12 cellular contexts compared by ENCODE assay signal in the genomic region with DNA sequence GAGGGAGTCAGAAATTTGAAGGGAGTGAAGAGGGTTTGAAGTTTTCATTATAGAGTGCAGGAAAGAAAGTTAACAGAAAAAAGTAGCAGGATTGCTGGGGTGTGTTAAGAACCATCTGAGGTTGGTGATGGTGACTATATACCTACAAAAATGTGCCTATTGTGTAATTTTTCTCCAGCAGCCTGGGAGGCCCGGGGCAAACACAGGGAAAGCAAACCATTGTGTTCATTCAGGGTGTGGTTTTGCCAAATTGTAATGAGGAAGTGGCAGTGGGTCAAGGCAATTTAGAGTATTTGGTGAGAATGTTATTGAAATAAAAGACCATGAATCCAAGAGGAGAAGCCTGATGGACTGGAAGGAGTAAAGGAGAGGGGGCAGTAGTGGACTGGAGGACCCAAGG. TPM values are rescaled to one million over a fixed set of nuclear protein-coding genes. Genes with fewer than 3 reads are reported as not detected.
DNase-seq lines count a peak whose midpoint lies in the region; FAIRE-seq and TF ChIP-seq lines count a peak whose summit lies in the region.
"Had no signal": no experiment of that assay in that cellular context is flagged by ENCODE, and none has a peak within 500 bp of the region (broad histone marks: within the 10 kb centered on the region; RNA-seq: fewer than 3 reads in every experiment).

No MANE protein-coding gene starts in this region.

- no peak overlapping the region for H3K9ac ChIP-seq in smooth muscle cell (ENCODE audit: low read depth)

- H3K4me3 ChIP-seq in fibroblast of mammary gland (ENCODE audit: control insufficient read depth, low read depth, low read length) = no peak overlapping the region
- H3K4me3 ChIP-seq in smooth muscle cell = no peak overlapping the region
- no peak overlapping the region for H3K4me3 ChIP-seq in small intestine (ENCODE audit: low read depth in 1 of 2, low read length in 2 of 2)
- H3K4me3 ChIP-seq: lung had no signal

- H3K27ac ChIP-seq in smooth muscle cell (ENCODE audit: low read depth) = peak overlapping the region; percentile 52
- no peak overlapping the region for H3K27ac ChIP-seq in small intestine (ENCODE audit: low read depth in 1 of 2, low read length in 1 of 2)

- H3K4me2 ChIP-seq in smooth muscle cell = no peak overlapping the region

- H3K27me3 ChIP-seq in smooth muscle cell (ENCODE audit: low read depth) = no peaks in the 10 kb centered on the region
- H3K27me3 ChIP-seq in small intestine (ENCODE audit: control insufficient read depth in 2 of 2, insufficient read depth in 2 of 2, low read length in 2 of 2) = no peaks in the 10 kb centered on the region

- H3K9me3 ChIP-seq in smooth muscle cell (replicated peaks; ENCODE audit: low read depth) (no peaks in the 10 kb centered on the region), small intestine (ENCODE audit: control insufficient read depth, low read depth) (no peaks in the 10 kb centered on the region)

- H3K36me3 ChIP-seq in smooth muscle cell (ENCODE audit: low read depth) (no peaks in the 10 kb centered on the region), small intestine (ENCODE audit: control insufficient read depth in 2 of 2, insufficient read depth in 2 of 2, low read length in 2 of 2) (no peaks in the 10 kb centered on the region)

- 50% methylated on average over 1 of the region's 1 CpG for WGBS in smooth muscle cell (ENCODE audit: low lambda C conversion rate)
- 14 to 62% (median 49%) methylated on average over 1 of the region's 1 CpG for WGBS in small intestine, 3 donors

- H3K4me1 ChIP-seq in smooth muscle cell (ENCODE audit: low read depth) (no peaks in the 10 kb centered on the region), small intestine (ENCODE audit: control insufficient read depth in 2 of 2, insufficient read depth in 1 of 2, low read depth in 1 of 2, low read length in 1 of 2) (no peaks in the 10 kb centered on the region)

- no peak for TF ChIP-seq CTCF in fibroblast of mammary gland (conservative IDR thresholded peaks at IDR 0.05; ENCODE audit: control insufficient read depth, insufficient read depth, low read depth, low read length)
- no peak for TF ChIP-seq CTCF in smooth muscle cell (IDR thresholded peaks at IDR 0.05; ENCODE audit: borderline replicate concordance, insufficient read depth, poor library complexity, severe bottlenecking)
- TF ChIP-seq CTCF in GM20000 (IDR thresholded peaks at IDR 0.05; ENCODE audit: extremely low read depth, missing control alignments) = no peak
- no peak for TF ChIP-seq CTCF in D721Med (IDR thresholded peaks at IDR 0.05; ENCODE audit: insufficient read depth, missing control alignments)

- no peaks in the 10 kb centered on the region for H3K79me2 ChIP-seq in smooth muscle cell (ENCODE audit: low read depth)

- DNase-seq in HCEC 1CT (peak; percentile 84), SIG-M5 (lab: John Stamatoyannopoulos, UW) (peak; percentile 53), fibroblast of mammary gland (ENCODE audit: low read depth) (peak; percentile 79), smooth muscle cell (lab: John Stamatoyannopoulos, UW; ENCODE audit: unreplicated experiment) (no peak), GM20000 (ENCODE audit: low spot score) (no peak), activated gamma-delta T cell treated with Interleukin-2 at 50 U/mL for 16 hours (no peak), small intestine (no peak), D721Med (ENCODE audit: insufficient read length, low spot score) (no peak)
- DNase-seq: activated effector memory CD4-positive, alpha-beta T cell treated with anti-CD3 and anti-CD28 coated beads, Interleukin-2, amount 50 U/mL, for 16 hours; NCI-H526; stimulated activated naive B cell treated with anti-CD40 and anti-IgM and Interleukin-4, amounts not matched to agents 10 μg/mL and 1 μg/mL and 100 μg/mL, for 72 hours had no signal

- no peaks in the 10 kb centered on the region for H4K20me1 ChIP-seq in smooth muscle cell (ENCODE audit: low read depth)

- H3F3A ChIP-seq in smooth muscle cell (ENCODE audit: low read depth) = no peaks in the 10 kb centered on the region

- no peak for FAIRE-seq in small intestine (lab: Jason Lieb, UNC)
- no peak for FAIRE-seq in D721Med (lab: Jason Lieb, UNC)

- no peak overlapping the region for H2AFZ ChIP-seq in smooth muscle cell (ENCODE audit: low read depth)

RNA-seq across cellular contexts. Expression of a gene that starts 8.2 kb away (rescaled TPM):
- total RNA-seq in smooth muscle cell = 62.0 and 63.0 TPM in 2 replicates
- polyA plus RNA-seq in smooth muscle cell = 43.5 and 48.3 TPM in 2 replicates
- 10 to 100 TPM; 57.8 to 91.2 (median 58.2) TPM for polyA plus RNA-seq in small intestine

RNA-seq across cellular contexts. Expression of a gene that starts 28.2 kb away (rescaled TPM):
- 6.9 and 7.6 TPM in 2 replicates for total RNA-seq in smooth muscle cell
- polyA plus RNA-seq in smooth muscle cell (16.0 and 17.4 TPM in 2 replicates), small intestine (10 to 100 TPM; 13.2 to 33.9 (median 27.7) TPM)

Comparison
In these comparisons a context has a peak if more than half of its experiments do, and no peak if none do; other contexts are left out.
1. DNase-seq: peak in HCEC 1CT (single experiment), SIG-M5 (single experiment) and fibroblast of mammary gland (single experiment); none in smooth muscle cell (single experiment), GM20000 (single experiment), activated gamma-delta T cell treated with Interleukin-2 at 50 U/mL for 16 hours (single experiment), small intestine (single experiment) and D721Med (single experiment).